18 cellular contexts compared by ENCODE assay signal in genomic region chr5:54882101-54882500, GRCh38.
DNase-seq lines count a peak whose midpoint lies in the region; ATAC-seq and TF ChIP-seq lines count a peak whose summit lies in the region.
"Had no signal": no experiment of that assay in that cellular context is flagged by ENCODE, and none has a peak within 500 bp of the region (broad histone marks: within the 10 kb centered on the region; RNA-seq: fewer than 3 reads in every experiment).

No MANE protein-coding gene starts in this region.

- no peak overlapping the region for H3K27ac Mint-ChIP-seq in stimulated activated effector memory CD8-positive, alpha-beta T cell treated with anti-CD3 and anti-CD28 coated beads, Interleukin-12 subunit alpha, Interleukin-12 subunit beta, amount 100 ng/mL, for 72 hours
- H3K27ac Mint-ChIP-seq: CD4-positive, CD25-positive, alpha-beta regulatory T cell; H9 had no signal

- H3K4me1 Mint-ChIP-seq in stimulated activated effector memory CD8-positive, alpha-beta T cell treated with anti-CD3 and anti-CD28 coated beads, Interleukin-12 subunit alpha, Interleukin-12 subunit beta, amount 100 ng/mL, for 72 hours: peaks cover 35% of the 10 kb centered on the region

- peaks cover 19% of the 10 kb centered on the region for H3K4me1 ChIP-seq in RWPE2 (ENCODE audit: insufficient read depth, poor library complexity, severe bottlenecking)
- H3K4me1 ChIP-seq in foreskin keratinocyte: peaks cover 22% of the 10 kb centered on the region
- H3K4me1 ChIP-seq: Caco-2 had no signal

- TF ChIP-seq CTCF in RWPE2 (IDR thresholded peaks at IDR 0.05; ENCODE audit: poor library complexity, severe bottlenecking) (no peak), foreskin keratinocyte (conservative IDR thresholded peaks at IDR 0.05) (no peak)

- no peaks in the 10 kb centered on the region for H3K36me3 ChIP-seq in RWPE2 (ENCODE audit: low read depth)

- H3K27me3 ChIP-seq in RWPE2 (ENCODE audit: insufficient read depth, poor library complexity, severe bottlenecking) (peaks cover 3% of the 10 kb centered on the region), foreskin keratinocyte (peaks cover 23% of the 10 kb centered on the region)

- no peaks in the 10 kb centered on the region for H3K9me3 ChIP-seq in RWPE2 (ENCODE audit: severe bottlenecking)
- H3K9me3 ChIP-seq: Caco-2, SK-N-SH had no signal

- DNase-seq in M059J (ENCODE audit: low read depth) (peak; percentile 61), RWPE2 (ENCODE audit: low spot score) (no peak), foreskin keratinocyte (peak; percentile 84 to 94), NCI-H1092 treated with DMSO at 0.1 percent for 48 hours (lab: John Stamatoyannopoulos, UW) (no peak)
- DNase-seq in stimulated activated effector memory CD8-positive, alpha-beta T cell treated with anti-CD3 and anti-CD28 coated beads, Interleukin-12 subunit alpha, Interleukin-12 subunit beta, amount 100 ng/mL, for 72 hours (ENCODE audit: low spot score in 2 of 2): no peak
- DNase-seq: Caco-2, DMS153, H9, MV-4-11, NCI-H146, NCI-H2081 treated with DMSO at 0.1 percent for 48 hours, NCI-H510A, SHP77, SK-N-SH had no signal

- no peaks in the 10 kb centered on the region for H3K9me3 Mint-ChIP-seq in stimulated activated effector memory CD8-positive, alpha-beta T cell treated with anti-CD3 and anti-CD28 coated beads, Interleukin-12 subunit alpha, Interleukin-12 subunit beta, amount 100 ng/mL, for 72 hours
- H3K9me3 Mint-ChIP-seq: CD4-positive, CD25-positive, alpha-beta regulatory T cell had no signal

- peaks cover 6% of the 10 kb centered on the region for H3K36me3 Mint-ChIP-seq in stimulated activated effector memory CD8-positive, alpha-beta T cell treated with anti-CD3 and anti-CD28 coated beads, Interleukin-12 subunit alpha, Interleukin-12 subunit beta, amount 100 ng/mL, for 72 hours

- H3K27ac ChIP-seq in RWPE2 (ENCODE audit: poor library complexity, severe bottlenecking): peak overlapping the region; percentile 26
- peak overlapping the region; percentile 90 for H3K27ac ChIP-seq in foreskin keratinocyte

- H3K4me3 ChIP-seq in RWPE2 (ENCODE audit: severe bottlenecking): no peak overlapping the region

- ATAC-seq in RWPE2 (ENCODE audit: low read depth): peak; percentile 28; the same call in 1 of the 3 replicates
- peak; percentile 69 for ATAC-seq in foreskin keratinocyte
- ATAC-seq in stimulated activated effector memory CD8-positive, alpha-beta T cell treated with anti-CD3 and anti-CD28 coated beads, Interleukin-12 subunit alpha, Interleukin-12 subunit beta, amount 100 ng/mL, for 72 hours: peak; percentile 39
- no peak for ATAC-seq in GM21515 (IDR thresholded peaks at IDR 0.05; ENCODE audit: unreplicated experiment)
- no peak for ATAC-seq in GM19035 (IDR thresholded peaks at IDR 0.05; ENCODE audit: unreplicated experiment)
- ATAC-seq: Panc1 had no signal

- H3K4me3 Mint-ChIP-seq in stimulated activated effector memory CD8-positive, alpha-beta T cell treated with anti-CD3 and anti-CD28 coated beads, Interleukin-12 subunit alpha, Interleukin-12 subunit beta, amount 100 ng/mL, for 72 hours: no peak overlapping the region
- H3K4me3 Mint-ChIP-seq: CD4-positive, CD25-positive, alpha-beta regulatory T cell had no signal

Comparison
In these comparisons a context has a peak if more than half of its experiments do, and no peak if none do; other contexts are left out.
1. DNase-seq: peak in M059J (single experiment) and foreskin keratinocyte (2 of 2); none in RWPE2 (single experiment), stimulated activated effector memory CD8-positive, alpha-beta T cell treated with anti-CD3 and anti-CD28 coated beads, Interleukin-12 subunit alpha, Interleukin-12 subunit beta, amount 100 ng/mL, for 72 hours (0 of 2) and NCI-H1092 treated with DMSO at 0.1 percent for 48 hours (single experiment).
2. ATAC-seq: peak in RWPE2 (single experiment), foreskin keratinocyte (single experiment) and stimulated activated effector memory CD8-positive, alpha-beta T cell treated with anti-CD3 and anti-CD28 coated beads, Interleukin-12 subunit alpha, Interleukin-12 subunit beta, amount 100 ng/mL, for 72 hours (single experiment); none in GM21515 (single experiment) and GM19035 (single experiment).